In genomic region chr3:141448606-141449216, GRCh38 we compare ENCODE assay signal across 13 cellular contexts. TPM values are rescaled to one million over a fixed set of nuclear protein-coding genes. Genes with fewer than 3 reads are reported as not detected.
DNase-seq lines count a peak whose midpoint lies in the region; ATAC-seq and TF ChIP-seq lines count a peak whose summit lies in the region.
"Had no signal": no experiment of that assay in that cellular context is flagged by ENCODE, and none has a peak within 500 bp of the region (broad histone marks: within the 10 kb centered on the region; RNA-seq: fewer than 3 reads in every experiment).

No MANE protein-coding gene starts in this region.

- TF ChIP-seq CTCF in SK-N-SH (IDR thresholded peaks at IDR 0.05) (no peak), gastroesophageal sphincter (IDR thresholded peaks at IDR 0.05) (no peak), PC-3 (conservative IDR thresholded peaks at IDR 0.05; ENCODE audit: low read depth, low read length) (no peak)

- H3K9ac ChIP-seq in SK-N-SH (no peak overlapping the region), adipocyte (ENCODE audit: low read length) (peak overlapping the region; percentile 11), stomach smooth muscle (ENCODE audit: low read length in 2 of 2) (no peak overlapping the region), PC-3 (ENCODE audit: low read length) (no peak overlapping the region)

- peak in 1 of 2 experiments; percentile 70; a peak in 1 of 4 replicates for TF ChIP-seq EP300 in SK-N-SH (IDR thresholded peaks at IDR 0.05; ENCODE audit: borderline replicate concordance in 1 of 2, low read depth in 1 of 2, low read length in 1 of 2)
- TF ChIP-seq EP300 in gastroesophageal sphincter (IDR thresholded peaks at IDR 0.05) = no peak

- H3K4me1 ChIP-seq in SK-N-SH (ENCODE audit: control insufficient read depth in 1 of 2, insufficient read depth in 2 of 2, low read depth in 1 of 2, low read length in 1 of 2) (peaks cover 4 to 16% of the 10 kb centered on the region in 2 experiments; a peak in 2 of 4 replicates), adipocyte (ENCODE audit: control insufficient read depth, insufficient read depth, low read length) (peaks cover 21% of the 10 kb centered on the region), gastroesophageal sphincter (peaks cover 6 to 81% (median 11%) of the 10 kb centered on the region in 3 donors), stomach smooth muscle (ENCODE audit: control insufficient read depth, insufficient read depth, low read length) (peaks cover 44% of the 10 kb centered on the region), PC-3 (ENCODE audit: insufficient read depth, low read length) (no peaks in the 10 kb centered on the region)
- H3K4me1 ChIP-seq: body of pancreas had no signal

- no peak for TF ChIP-seq POLR2A in gastroesophageal sphincter (IDR thresholded peaks at IDR 0.05)

- H3K4me2 ChIP-seq in SK-N-SH (no peak overlapping the region), PC-3 (ENCODE audit: low read length) (no peak overlapping the region)

- no peaks in the 10 kb centered on the region for H4K20me1 ChIP-seq in SK-N-SH (ENCODE audit: insufficient read depth)
- H4K20me1 ChIP-seq in PC-3 (ENCODE audit: low read length) = no peaks in the 10 kb centered on the region

- H2AFZ ChIP-seq in SK-N-SH (ENCODE audit: low read depth) (no peak overlapping the region), PC-3 (ENCODE audit: low read length) (no peak overlapping the region)

- BruUV-seq in PC-3 (replicated peaks; lab: Mats Ljungman, UMichigan) = no TSS peak

- CTCF ChIA-PET in SK-N-SH (lab: Yijun Ruan, JAX) (interaction anchor here (0.9 to 3.5 kb wide), 7 partner anchors 10 to 217 kb away, joined by 3 to 44 read pairs (median 6); partner anchors contain the start of gene PXYLP1), PC-3 (lab: Charles Lee) (no interaction called here)

- peak; percentile 31 for DNase-seq in SK-N-SH
- peak; percentile 75 for DNase-seq in adipocyte (ENCODE audit: low read depth)
- no peak for DNase-seq in NCI-H2029 treated with DMSO at 0.1 percent for 48 hours (lab: John Stamatoyannopoulos, UW)
- DNase-seq in PC-3 = no peak
- no peak for DNase-seq in stimulated activated naive CD4-positive, alpha-beta T cell (lab: John Stamatoyannopoulos, UW)
- DNase-seq: activated gamma-delta T cell treated with Interleukin-2 at 50 U/mL for 16 hours; body of pancreas; Caco-2; SIG-M5; stimulated activated CD4-positive, alpha-beta T cell treated with anti-CD3 and anti-CD28 coated beads, Interleukin-4, amount 100 ng/mL, for 4 hours had no signal

- POLR2A ChIA-PET in SK-N-SH (lab: Yijun Ruan, JAX) (interaction anchor here (0.6 to 0.7 kb wide), 2 partner anchors 27 to 137 kb away, joined by 3 read pairs; no protein-coding TSS in a partner anchor), PC-3 (lab: Charles Lee; ENCODE audit: unreplicated experiment) (no interaction called here)

- no peak for ATAC-seq in SK-N-SH treated with all-trans-retinoic acid at 6 μM for 48 hours
- no peak for ATAC-seq in gastroesophageal sphincter
- ATAC-seq in PC-3 = no peak
- ATAC-seq: body of pancreas had no signal

- H3F3A ChIP-seq in SK-N-SH (replicated peaks; ENCODE audit: insufficient read depth) (peaks cover 14% of the 10 kb centered on the region), PC-3 (ENCODE audit: low read length, unreplicated experiment) (no peaks in the 10 kb centered on the region)

- H3K4me3 ChIP-seq in SK-N-SH (ENCODE audit: low read depth in 2 of 2, low read length in 1 of 2) = no peak overlapping the region
- no peak overlapping the region for H3K4me3 ChIP-seq in adipocyte (ENCODE audit: low read length)
- H3K4me3 ChIP-seq in gastroesophageal sphincter = no peak overlapping the region
- H3K4me3 ChIP-seq in stomach smooth muscle (ENCODE audit: low read length in 2 of 2) = no peak overlapping the region
- H3K4me3 ChIP-seq in PC-3 (ENCODE audit: low read length) = no peak overlapping the region
- H3K4me3 ChIP-seq: body of pancreas had no signal

- no peaks in the 10 kb centered on the region for H3K27me3 ChIP-seq in SK-N-SH (ENCODE audit: insufficient read depth)
- H3K27me3 ChIP-seq in adipocyte (replicated peaks; ENCODE audit: control insufficient read depth, insufficient read depth, low read length) = no peaks in the 10 kb centered on the region
- H3K27me3 ChIP-seq in gastroesophageal sphincter = no peaks in the 10 kb centered on the region
- no peaks in the 10 kb centered on the region for H3K27me3 ChIP-seq in stomach smooth muscle (ENCODE audit: control insufficient read depth in 1 of 2, insufficient read depth in 2 of 2, low read length in 2 of 2)
- no peaks in the 10 kb centered on the region for H3K27me3 ChIP-seq in PC-3 (ENCODE audit: low read length)
- H3K27me3 ChIP-seq: body of pancreas had no signal

- peaks cover 36 to 37% of the 10 kb centered on the region in 2 experiments for H3K36me3 ChIP-seq in SK-N-SH (replicated peaks in 1 of 2; ENCODE audit: control insufficient read depth in 1 of 2, insufficient read depth in 2 of 2, low read length in 1 of 2)
- H3K36me3 ChIP-seq in adipocyte (ENCODE audit: control insufficient read depth, insufficient read depth, low read length, severe bottlenecking) = peaks cover 40% of the 10 kb centered on the region
- H3K36me3 ChIP-seq in gastroesophageal sphincter = peaks cover 0 to 37% of the 10 kb centered on the region in 2 donors
- H3K36me3 ChIP-seq in stomach smooth muscle (ENCODE audit: control insufficient read depth in 2 of 2, insufficient read depth in 2 of 2, low read length in 2 of 2) = peaks cover 14 to 20% of the 10 kb centered on the region in 2 donors
- H3K36me3 ChIP-seq in PC-3 (ENCODE audit: low read depth, low read length) = peaks cover 2% of the 10 kb centered on the region; the same call in 1 of the 2 replicates

- H3K9me3 ChIP-seq in SK-N-SH = no peaks in the 10 kb centered on the region
- H3K9me3 ChIP-seq in adipocyte (ENCODE audit: control insufficient read depth, low read length) = peaks cover 6% of the 10 kb centered on the region
- no peaks in the 10 kb centered on the region for H3K9me3 ChIP-seq in gastroesophageal sphincter
- H3K9me3 ChIP-seq in stomach smooth muscle (ENCODE audit: control insufficient read depth in 2 of 2, low read length in 2 of 2) = no peaks in the 10 kb centered on the region
- H3K9me3 ChIP-seq in PC-3 (ENCODE audit: low read length) = no peaks in the 10 kb centered on the region
- H3K9me3 ChIP-seq: body of pancreas, Caco-2 had no signal

- H3K79me2 ChIP-seq in SK-N-SH (ENCODE audit: insufficient read depth) (peaks cover 9% of the 10 kb centered on the region; the same call in 1 of the 2 replicates), PC-3 (ENCODE audit: low read length) (no peaks in the 10 kb centered on the region)

- H3K27ac ChIP-seq in SK-N-SH (ENCODE audit: low read depth in 2 of 2, low read length in 1 of 2) (peak overlapping the region; percentile 23 to 91; a peak in 3 of 4 replicates), gastroesophageal sphincter (peak overlapping the region; percentile 34 to 64 (median 56)), stomach smooth muscle (ENCODE audit: low read length) (peak overlapping the region; percentile 37), PC-3 (ENCODE audit: low read length) (no peak overlapping the region)
- H3K27ac ChIP-seq: body of pancreas had no signal

- intact Hi-C loops in PC-3 (cut with micrococcal nuclease) = no loop called here

- 45% methylated on average over 6 of the region's 6 CpGs for WGBS in SK-N-SH (ENCODE audit: low lambda C conversion rate)
- 18 to 31% methylated on average over 6 of the region's 6 CpGs for WGBS in gastroesophageal sphincter (ENCODE audit: low coverage in 1 of 2), 2 donors

- TF ChIP-seq RAD21 in SK-N-SH (IDR thresholded peaks at IDR 0.05; ENCODE audit: low read length) = no peak

- H3K9me2 ChIP-seq in SK-N-SH (no peaks in the 10 kb centered on the region), PC-3 (replicated peaks; ENCODE audit: low read length) (no peaks in the 10 kb centered on the region)

TF ChIP-seq in SK-N-SH, 30 proteins besides CTCF, POLR2A, EP300 and RAD21 (continues in another document):
- TF ChIP-seq SIN3A (IDR thresholded peaks at IDR 0.05; ENCODE audit: borderline replicate concordance, low read depth, low read length) (no peak), JUND (IDR thresholded peaks at IDR 0.05) (no peak), FOXJ3 (CRISPR knock-in tag; IDR thresholded peaks at IDR 0.05) (no peak), IRF3 (IDR thresholded peaks at IDR 0.05; ENCODE audit: low read depth, low read length) (no peak), GABPA (IDR thresholded peaks at IDR 0.05; ENCODE audit: low read depth) (no peak)

TF ChIP-seq in SK-N-SH treated with all-trans-retinoic acid at 6 μM for 48 hours, 23 proteins besides CTCF, POLR2A, EP300 and RAD21 (continues in another document):
- no peak for TF ChIP-seq ZNF70 (CRISPR knock-in tag; IDR thresholded peaks at IDR 0.05)
- TF ChIP-seq ZFP30 (CRISPR knock-in tag; IDR thresholded peaks at IDR 0.05) = no peak
- TF ChIP-seq PATZ1 (CRISPR knock-in tag; IDR thresholded peaks at IDR 0.05; ENCODE audit: borderline replicate concordance) = no peak
- TF ChIP-seq BACH2 (CRISPR knock-in tag; IDR thresholded peaks at IDR 0.05; ENCODE audit: borderline replicate concordance) = no peak
- no peak for TF ChIP-seq TCF4 (CRISPR knock-in tag; IDR thresholded peaks at IDR 0.05; ENCODE audit: borderline replicate concordance)
- TF ChIP-seq ZNF565 (CRISPR knock-in tag; conservative IDR thresholded peaks at IDR 0.05; ENCODE audit: low read depth) = no peak

RNA-seq across cellular contexts. Expression of gene RASA2, which starts 38.1 kb away (rescaled TPM):
- polyA plus RNA-seq in SK-N-SH (2012; rRNA removed) = 2.4 and 3.1 TPM in 2 replicates
- polyA plus RNA-seq in SK-N-SH (2012; cell fraction: cytosol; rRNA removed) = 3.1 and 3.7 TPM in 2 replicates
- polyA plus RNA-seq in SK-N-SH (2012; cell fraction: nucleus; rRNA removed) = 3.7 and 12.4 TPM in 2 replicates
- total RNA-seq in gastroesophageal sphincter = 10 to 100 TPM; 10.6 to 15.5 (median 14.8) TPM
- total RNA-seq in PC-3 (2014; rRNA removed) = 3.7 and 4.0 TPM in 2 replicates

Comparison
In these comparisons a context has a peak if more than half of its experiments do, and no peak if none do; other contexts are left out.
1. DNase-seq: peak in SK-N-SH (single experiment) and adipocyte (single experiment); none in NCI-H2029 treated with DMSO at 0.1 percent for 48 hours (single experiment), PC-3 (single experiment) and stimulated activated naive CD4-positive, alpha-beta T cell (0 of 6).